In the genomic region with DNA sequence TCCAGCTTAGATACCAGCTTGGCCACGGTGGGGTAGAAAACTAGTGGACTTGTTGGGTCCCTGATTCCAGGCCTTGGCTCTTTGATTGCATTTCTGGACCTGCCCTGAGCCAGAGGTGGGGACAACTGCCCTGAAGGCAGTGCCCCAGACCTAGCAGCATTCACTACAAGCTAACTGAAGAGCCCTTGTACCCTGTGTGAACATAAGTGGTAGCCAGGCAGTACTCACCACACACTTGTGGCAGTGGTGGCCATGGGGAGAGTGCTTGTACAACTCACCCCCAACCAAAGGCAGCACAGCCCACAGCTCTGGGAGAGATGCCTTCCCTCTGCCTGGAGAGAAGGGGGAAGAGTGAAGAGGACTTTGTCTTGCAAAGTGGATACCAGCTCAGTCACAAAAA, we compare ENCODE assay signal across 27 cellular contexts.
"Had no signal": no experiment of that assay in that cellular context is flagged by ENCODE, and none has a peak within 500 bp of the region (broad histone marks: within the 10 kb centered on the region; RNA-seq: fewer than 3 reads in every experiment).

No MANE protein-coding gene starts in this region.

- H3K4me3 Mint-ChIP-seq: naive thymus-derived CD8-positive, alpha-beta T cell; nephron progenitor cell; neural progenitor cell had no signal

- ATAC-seq: heart right ventricle; left cardiac atrium; left lobe of liver; naive thymus-derived CD8-positive, alpha-beta T cell; right lobe of liver had no signal

- H3K27me3 ChIP-seq: heart right ventricle, hepatocyte, neural progenitor cell, ovary, right atrium auricular region, right lobe of liver, suprapubic skin, tibial artery, uterus had no signal

- H3K9ac ChIP-seq: neural progenitor cell had no signal

- H3K4me1 Mint-ChIP-seq: naive thymus-derived CD8-positive, alpha-beta T cell; nephron progenitor cell; neural progenitor cell had no signal

- H3K27me3 Mint-ChIP-seq: naive thymus-derived CD8-positive, alpha-beta T cell; progenitor cell of endocrine pancreas had no signal

- H3K4me1 ChIP-seq: heart right ventricle, lower lobe of right lung, neural progenitor cell, right atrium auricular region, right lobe of liver, suprapubic skin, tibial artery, uterus had no signal

- DNase-seq: heart right ventricle; islet precursor cell; kidney glomerular epithelial cell; left cardiac atrium; lower lobe of right lung; mammary epithelial cell; mesenchymal stem cell; naive thymus-derived CD8-positive, alpha-beta T cell; nephron progenitor cell; ovary; right lobe of liver; stimulated activated CD4-positive, alpha-beta T cell treated with anti-CD3 and anti-CD28 coated beads, Interleukin-12 subunit alpha, Interleukin-12 subunit beta, amount 100 ng/mL, for 4 hours; stimulated activated CD4-positive, alpha-beta T cell treated with anti-CD3 and anti-CD28 coated beads, Interleukin-15, amount 100 ng/mL, for 24 hours; stimulated activated CD4-positive, alpha-beta T cell treated with anti-CD3 and anti-CD28 coated beads, Interleukin-2, amount 100 ng/mL, for 24 hours; stimulated activated CD4-positive, alpha-beta T cell treated with anti-CD3 and anti-CD28 coated beads, Interleukin-4, amount 100 ng/mL, for 1 hour; stimulated activated naive CD4-positive, alpha-beta T cell treated with Interleukin-2 at 50 U/mL for 16 hours; tibial artery; trophoblast cell; uterus had no signal

- H3K27ac ChIP-seq: heart right ventricle, hepatocyte, lower lobe of right lung, neural progenitor cell, ovary, right atrium auricular region, right lobe of liver, skin epidermis, suprapubic skin, thoracic aorta, tibial artery, uterus had no signal

- H3K27ac Mint-ChIP-seq: naive thymus-derived CD8-positive, alpha-beta T cell; nephron progenitor cell; neural progenitor cell; progenitor cell of endocrine pancreas had no signal

- H3K9me3 ChIP-seq: lower lobe of right lung, ovary, right atrium auricular region, right lobe of liver, suprapubic skin, thoracic aorta, tibial artery, uterus had no signal

- H3K4me3 ChIP-seq: heart right ventricle, hepatocyte, lower lobe of right lung, neural progenitor cell, ovary, right atrium auricular region, right lobe of liver, skin epidermis, suprapubic skin, thoracic aorta, tibial artery, uterus had no signal

- H3K36me3 ChIP-seq: heart right ventricle, lower lobe of right lung, neural progenitor cell, ovary, right atrium auricular region, right lobe of liver, suprapubic skin, thoracic aorta, tibial artery, uterus had no signal
